In the genomic region with DNA sequence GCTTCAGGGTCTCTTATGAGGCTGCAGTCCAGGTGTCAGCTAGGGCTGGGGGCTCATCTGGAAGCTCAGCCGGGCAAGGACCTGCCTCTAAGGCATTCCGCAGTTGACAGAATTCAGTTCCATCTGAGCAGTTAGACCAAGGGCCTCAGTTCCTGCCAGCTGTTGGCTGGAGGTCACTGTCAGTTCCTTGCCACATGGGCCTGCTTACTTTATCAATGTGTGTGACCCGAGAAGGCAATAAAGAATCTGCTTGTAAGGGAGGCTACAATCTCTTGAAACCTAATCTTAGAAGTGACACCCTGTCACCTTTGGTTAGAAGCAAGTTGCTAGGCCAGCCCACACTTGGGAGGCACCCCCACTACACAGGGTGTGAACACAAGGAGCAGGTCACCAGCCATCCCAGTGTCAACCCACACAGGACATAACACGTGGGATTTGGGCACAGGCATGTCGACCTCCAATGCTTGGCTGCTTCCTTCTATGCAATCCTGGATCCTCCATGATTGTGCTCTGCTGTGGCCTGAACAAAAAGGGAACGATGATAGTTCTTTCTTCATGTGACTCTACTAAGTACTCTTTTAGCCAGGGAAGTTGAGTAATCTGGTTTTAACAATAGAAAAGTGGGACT, we compare ENCODE assay signal across 18 cellular contexts. TPM values are rescaled to one million over a fixed set of nuclear protein-coding genes. Genes with fewer than 3 reads are reported as not detected.
A peak's percentile ranks its signal among the peaks of the same experiment; 100 is the strongest.
DNase-seq lines count a peak whose midpoint lies in the region; ATAC-seq, FAIRE-seq and TF ChIP-seq lines count a peak whose summit lies in the region.
"Had no signal": no experiment of that assay in that cellular context is flagged by ENCODE, and none has a peak within 500 bp of the region (broad histone marks: within the 10 kb centered on the region; RNA-seq: fewer than 3 reads in every experiment).

No MANE protein-coding gene starts in this region.

- FAIRE-seq in pancreas (lab: Jason Lieb, UNC), result no peak

- no peaks in the 10 kb centered on the region for H4K20me1 ChIP-seq in DOHH2 (ENCODE audit: control insufficient read depth, insufficient read depth, low read depth, low read length)

- H3K27me3 ChIP-seq in DOHH2 (ENCODE audit: control insufficient read depth, low read length) (no peaks in the 10 kb centered on the region), psoas muscle (ENCODE audit: insufficient read depth in 3 of 3, low read length in 2 of 3) (no peaks in the 10 kb centered on the region), pancreas (no peaks in the 10 kb centered on the region)
- H3K27me3 ChIP-seq: adrenal gland, left lung had no signal

- DNase-seq in LHCN-M2 (ENCODE audit: low read depth) (peak; percentile 48), psoas muscle (no peak), cerebellum (ENCODE audit: low spot score) (no peak), pancreas (no peak)
- no peak for DNase-seq in activated CD4-positive, alpha-beta T cell treated with anti-CD3 and anti-CD28 coated beads for 1 hour
- DNase-seq in activated effector memory CD4-positive, alpha-beta T cell treated with Interleukin-2 at 50 U/mL for 16 hours, result no peak
- DNase-seq: adrenal gland; IMR-90; left lung; NCI-H1105 treated with DMSO at 0.1 percent for 48 hours; NCI-H2171 treated with DMSO at 0.1 percent for 48 hours; NCI-H774; stimulated activated CD4-positive, alpha-beta T cell treated with anti-CD3 and anti-CD28 coated beads, Interleukin-15, amount 100 ng/mL, for 24 hours; T-cell; WERI-Rb-1 had no signal

- no peak overlapping the region for H3K27ac ChIP-seq in DOHH2 (ENCODE audit: low read depth, low read length)
- H3K27ac ChIP-seq in psoas muscle, result peak overlapping the region; percentile 87
- H3K27ac ChIP-seq in pancreas, result no peak overlapping the region
- H3K27ac ChIP-seq: WERI-Rb-1 had no signal

- H3K4me1 Mint-ChIP-seq in brain, result peaks cover 67% of the 10 kb centered on the region

- intact Hi-C loops in psoas muscle (cut with DNase I), result no loop called here
- intact Hi-C loops in pancreas (cut with DNase I), result no loop called here

- no peak for ATAC-seq in psoas muscle
- ATAC-seq in pancreas, result no peak
- ATAC-seq: left lung, T-cell had no signal

- no peaks in the 10 kb centered on the region for H3K79me2 ChIP-seq in DOHH2 (ENCODE audit: control insufficient read depth, low read length)

- no peaks in the 10 kb centered on the region for H3K36me3 Mint-ChIP-seq in brain
- H3K36me3 Mint-ChIP-seq: T-cell had no signal

- WGBS in psoas muscle, 3 donors, result 33 to 57% (median 33%) methylated on average over 6 of the region's 6 CpGs
- 84 to 96% methylated on average over 6 of the region's 6 CpGs for WGBS in pancreas, 2 donors

- no peaks in the 10 kb centered on the region for H3K9me3 ChIP-seq in DOHH2 (ENCODE audit: control insufficient read depth, insufficient read depth, low read length)
- H3K9me3 ChIP-seq in psoas muscle, result no peaks in the 10 kb centered on the region
- H3K9me3 ChIP-seq in pancreas, result no peaks in the 10 kb centered on the region
- H3K9me3 ChIP-seq: adrenal gland, left lung had no signal

- H3K36me3 ChIP-seq in DOHH2 (ENCODE audit: control insufficient read depth, low read length), result no peaks in the 10 kb centered on the region
- no peaks in the 10 kb centered on the region for H3K36me3 ChIP-seq in psoas muscle (ENCODE audit: insufficient read depth in 1 of 2, low read depth in 1 of 2)
- H3K36me3 ChIP-seq in pancreas, result no peaks in the 10 kb centered on the region
- H3K36me3 ChIP-seq: adrenal gland, left lung, WERI-Rb-1 had no signal

- no peaks in the 10 kb centered on the region for H3F3A ChIP-seq in DOHH2 (ENCODE audit: control insufficient read depth, insufficient read depth)

- TF ChIP-seq CTCF in DOHH2 (IDR thresholded peaks at IDR 0.05; ENCODE audit: low read depth, low read length, poor library complexity, severe bottlenecking) (no peak), brain (conservative IDR thresholded peaks at IDR 0.05) (no peak), psoas muscle (IDR thresholded peaks at IDR 0.05) (no peak), pancreas (IDR thresholded peaks at IDR 0.05) (no peak)

- H3K4me3 ChIP-seq in DOHH2 (ENCODE audit: low read length) (no peak overlapping the region), psoas muscle (no peak overlapping the region), pancreas (no peak overlapping the region)
- H3K4me3 ChIP-seq: adrenal gland, left lung had no signal

- no peaks in the 10 kb centered on the region for H3K9me3 Mint-ChIP-seq in brain
- H3K9me3 Mint-ChIP-seq: central memory CD8-positive, alpha-beta T cell; T-cell had no signal

- H3K27me3 Mint-ChIP-seq in brain, result no peaks in the 10 kb centered on the region
- H3K27me3 Mint-ChIP-seq: central memory CD8-positive, alpha-beta T cell; T-cell had no signal

- H3K4me2 ChIP-seq in DOHH2 (ENCODE audit: low read length), result peak overlapping the region; percentile 24

- H3K4me1 ChIP-seq in DOHH2 (ENCODE audit: control insufficient read depth, low read length), result peaks cover 30% of the 10 kb centered on the region
- peaks cover 85% of the 10 kb centered on the region for H3K4me1 ChIP-seq in psoas muscle
- H3K4me1 ChIP-seq in pancreas, result peaks cover 20 to 41% (median 34%) of the 10 kb centered on the region in 3 donors

- peak overlapping the region in 3 of 5 experiments; percentile 13 to 63 (median 17) for H3K27ac Mint-ChIP-seq in brain
- H3K27ac Mint-ChIP-seq: T-cell had no signal

- no peaks in the 10 kb centered on the region for H3K9me2 ChIP-seq in DOHH2 (replicated peaks; ENCODE audit: control insufficient read depth, low read length)

- H3K4me3 Mint-ChIP-seq in brain, result no peak overlapping the region
- H3K4me3 Mint-ChIP-seq: central memory CD8-positive, alpha-beta T cell; T-cell had no signal

RNA-seq across cellular contexts. Expression of a gene that starts 41.8 kb away (rescaled TPM):
- total RNA-seq in LHCN-M2 (2014; rRNA removed), result 18.7 and 18.8 TPM in 2 replicates
- polyA plus RNA-seq in LHCN-M2 (2012), result 19.8 TPM
- polyA plus RNA-seq in brain (ENCODE audit: insufficient read depth, low read depth, low replicate concordance), result 450 TPM
- total RNA-seq in psoas muscle, result 10 to 100 TPM; 17.6 to 68.6 (median 36.9) TPM
- 10 to 100 TPM in 2 of 3 donors, 1 to 10 TPM in 1; 7.1 to 12.5 (median 10.2) TPM for polyA plus RNA-seq in psoas muscle
- total RNA-seq in cerebellum, result 137 TPM
- total RNA-seq in pancreas, result 10 to 100 TPM in 4 of 6 donors, 1 to 10 TPM in 2; 8.7 to 12.8 (median 11.4) TPM
- 10 to 100 TPM in 1 of 2 donors, 1 to 10 TPM in 1; 8.7 to 14.9 TPM for polyA plus RNA-seq in pancreas
